In the genomic region with DNA sequence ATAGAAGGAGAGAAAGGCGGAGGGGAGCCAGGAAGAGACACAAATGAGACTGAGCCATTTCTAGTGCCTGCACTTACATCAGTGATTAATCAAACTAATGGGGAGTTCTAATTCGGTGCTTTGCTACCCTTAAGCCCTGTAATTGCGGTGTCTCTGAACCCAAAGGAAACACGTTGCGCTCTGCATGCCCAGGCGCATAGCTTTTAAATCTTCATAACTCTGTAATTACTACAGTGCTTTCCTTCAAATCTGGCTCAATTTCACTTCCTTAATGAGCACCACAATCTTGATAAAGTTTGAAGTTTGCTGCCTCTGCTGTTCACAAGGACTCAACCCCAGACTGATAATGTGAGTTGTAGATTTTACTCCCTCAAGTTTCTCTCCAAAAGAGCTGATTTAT, we compare ENCODE assay signal across 18 cellular contexts.
"Had no signal": no experiment of that assay in that cellular context is flagged by ENCODE, and none has a peak within 500 bp of the region (broad histone marks: within the 10 kb centered on the region; RNA-seq: fewer than 3 reads in every experiment).

No MANE protein-coding gene starts in this region.

- H3K36me3 ChIP-seq: heart left ventricle, tibial nerve had no signal

- H2AFZ ChIP-seq: parathyroid adenoma had no signal

- H3K27ac ChIP-seq: heart left ventricle, parathyroid adenoma, tibial nerve had no signal

- H3K9me3 ChIP-seq: heart left ventricle, tibial nerve had no signal

- H3K9ac ChIP-seq: parathyroid adenoma had no signal

- ATAC-seq: activated naive CD4-positive, alpha-beta T cell treated with anti-CD3 and anti-CD28 coated beads, Interleukin-2, amount 50 U/mL, for 72 hours; activated T-helper 17 cell treated with anti-CD3 and anti-CD28 coated beads, Interleukin-2, amount 50 U/mL, for 72 hours; heart left ventricle; left cardiac atrium; right cardiac atrium had no signal

- H3K4me3 ChIP-seq: heart left ventricle, tibial nerve had no signal

- H3K27me3 ChIP-seq: tibial nerve had no signal

- H3K4me1 ChIP-seq: heart left ventricle, parathyroid adenoma, tibial nerve had no signal

- DNase-seq: activated CD4-positive, alpha-beta T cell treated with anti-CD3 and anti-CD28 coated beads for 1 hour; activated CD4-positive, alpha-beta T cell treated with anti-CD3 and anti-CD28 coated beads, Interleukin-2, amount 50 U/mL, for 1 hour; activated CD8-positive, alpha-beta memory T cell treated with anti-CD3 and anti-CD28 coated beads for 24 hours; activated CD8-positive, alpha-beta memory T cell treated with anti-CD3 and anti-CD28 coated beads, Interleukin-2, amount 50 U/mL, for 4 hours; activated T-cell treated with anti-CD3 and anti-CD28 coated beads, Interleukin-2, amount 50 U/mL, for 24 hours; aorta; central memory CD4-positive, alpha-beta T cell; heart left ventricle; left cardiac atrium; mesenchymal stem cell; nucleus accumbens; right cardiac atrium; stimulated activated CD4-positive, alpha-beta T cell treated with anti-CD3 and anti-CD28 coated beads, Interleukin-1b, Interleukin-23, amount 100 ng/mL, for 48 hours; substantia nigra had no signal

- H3K79me2 ChIP-seq: parathyroid adenoma had no signal
